In genomic region chr5:61408476-61409168, GRCh38 we compare ENCODE assay signal across 8 cellular contexts.
DNase-seq lines count a peak whose midpoint lies in the region; ATAC-seq and TF ChIP-seq lines count a peak whose summit lies in the region.

No MANE protein-coding gene starts in this region.

- peak; percentile 100 for ATAC-seq in HG02623 (IDR thresholded peaks at IDR 0.05; ENCODE audit: unreplicated experiment)
- peak; percentile 99 for ATAC-seq in stimulated activated naive CD8-positive, alpha-beta T cell treated with anti-CD3 and anti-CD28 coated beads, Interleukin-15, amount 100 ng/mL, for 72 hours

- intact Hi-C loops in activated naive CD4-positive, alpha-beta T cell treated with anti-CD3 and anti-CD28 coated beads for 36 hours (cut with micrococcal nuclease), result loop anchor here (1.0 to 5.0 kb wide), 12 partner anchors 76 to 1816 kb away; partner anchors contain the start of genes DEPDC1B, ERCC8, KIF2A and NDUFAF2

- H3K9me3 ChIP-seq in neural progenitor cell (ENCODE audit: low read depth), result no peaks in the 10 kb centered on the region

- no peaks in the 10 kb centered on the region for H3K27me3 Mint-ChIP-seq in activated naive CD4-positive, alpha-beta T cell treated with anti-CD3 and anti-CD28 coated beads for 36 hours (ENCODE audit: low read depth)
- peaks cover 3% of the 10 kb centered on the region for H3K27me3 Mint-ChIP-seq in neural progenitor cell (ENCODE audit: insufficient read depth, low read depth)
- no peaks in the 10 kb centered on the region for H3K27me3 Mint-ChIP-seq in stimulated activated naive CD8-positive, alpha-beta T cell treated with anti-CD3 and anti-CD28 coated beads, Interleukin-15, amount 100 ng/mL, for 72 hours

- peak overlapping the region; percentile 80 for H3K4me2 ChIP-seq in neural progenitor cell

- H3K36me3 ChIP-seq in GM06990 (ENCODE audit: control insufficient read depth, insufficient read depth, low read length) (no peaks in the 10 kb centered on the region), neural progenitor cell (no peaks in the 10 kb centered on the region)

- peaks cover 38% of the 10 kb centered on the region for H3K4me1 ChIP-seq in neural progenitor cell

- H3F3A ChIP-seq in neural progenitor cell (ENCODE audit: low read depth), result peaks cover 17% of the 10 kb centered on the region

- DNase-seq in GM06990 (ENCODE audit: extremely low read depth, insufficient read length), result peak; percentile 91
- peak; percentile 98 for DNase-seq in NCI-H1048 (lab: John Stamatoyannopoulos, UW)
- peak; percentile 92 for DNase-seq in SK-N-DZ (ENCODE audit: low spot score)
- peak; percentile 98 for DNase-seq in activated naive CD4-positive, alpha-beta T cell treated with anti-CD3 and anti-CD28 coated beads for 36 hours
- peak; percentile 98 for DNase-seq in foreskin melanocyte
- peak; percentile 98 for DNase-seq in neural progenitor cell (ENCODE audit: low spot score)
- DNase-seq in stimulated activated naive CD8-positive, alpha-beta T cell treated with anti-CD3 and anti-CD28 coated beads, Interleukin-15, amount 100 ng/mL, for 72 hours, result peak; percentile 87 to 97

- H3K9ac ChIP-seq in neural progenitor cell, result no peak overlapping the region

- peak overlapping the region; percentile 62 for H3K4me3 Mint-ChIP-seq in activated naive CD4-positive, alpha-beta T cell treated with anti-CD3 and anti-CD28 coated beads for 36 hours
- H3K4me3 Mint-ChIP-seq in neural progenitor cell, result peak overlapping the region; percentile 77
- peak overlapping the region; percentile 69 to 79 for H3K4me3 Mint-ChIP-seq in stimulated activated naive CD8-positive, alpha-beta T cell treated with anti-CD3 and anti-CD28 coated beads, Interleukin-15, amount 100 ng/mL, for 72 hours

- H3K4me1 Mint-ChIP-seq in activated naive CD4-positive, alpha-beta T cell treated with anti-CD3 and anti-CD28 coated beads for 36 hours (ENCODE audit: low read depth), result peaks cover 34% of the 10 kb centered on the region
- H3K4me1 Mint-ChIP-seq in neural progenitor cell, result peaks cover 47% of the 10 kb centered on the region
- H3K4me1 Mint-ChIP-seq in stimulated activated naive CD8-positive, alpha-beta T cell treated with anti-CD3 and anti-CD28 coated beads, Interleukin-15, amount 100 ng/mL, for 72 hours, result peaks cover 34% of the 10 kb centered on the region

- no peak overlapping the region for H2AFZ ChIP-seq in neural progenitor cell (replicated peaks)

- peaks cover 94% of the 10 kb centered on the region for H3K79me2 ChIP-seq in neural progenitor cell (ENCODE audit: low read depth)

- no peak overlapping the region for H3K27ac Mint-ChIP-seq in activated naive CD4-positive, alpha-beta T cell treated with anti-CD3 and anti-CD28 coated beads for 36 hours
- peak overlapping the region; percentile 20 for H3K27ac Mint-ChIP-seq in neural progenitor cell
- H3K27ac Mint-ChIP-seq in stimulated activated naive CD8-positive, alpha-beta T cell treated with anti-CD3 and anti-CD28 coated beads, Interleukin-15, amount 100 ng/mL, for 72 hours, result peak overlapping the region in 1 of 2 donors; percentile 60

- H4K20me1 ChIP-seq in neural progenitor cell (ENCODE audit: low read depth), result peaks cover 86% of the 10 kb centered on the region

- CTCF ChIA-PET in activated naive CD4-positive, alpha-beta T cell treated with anti-CD3 and anti-CD28 coated beads for 36 hours (lab: Charles Lee), result no interaction called here

- no peaks in the 10 kb centered on the region for H3K36me3 Mint-ChIP-seq in activated naive CD4-positive, alpha-beta T cell treated with anti-CD3 and anti-CD28 coated beads for 36 hours (ENCODE audit: low read depth)
- H3K36me3 Mint-ChIP-seq in neural progenitor cell, result peaks cover 17% of the 10 kb centered on the region

- H3K4me3 ChIP-seq in GM06990 (replicated peaks; ENCODE audit: low read depth, low read length) (peak overlapping the region; percentile 12), neural progenitor cell (peak overlapping the region; percentile 45)

- H3K9me3 Mint-ChIP-seq in activated naive CD4-positive, alpha-beta T cell treated with anti-CD3 and anti-CD28 coated beads for 36 hours, result no peaks in the 10 kb centered on the region
- peaks cover 5% of the 10 kb centered on the region for H3K9me3 Mint-ChIP-seq in neural progenitor cell
- no peaks in the 10 kb centered on the region for H3K9me3 Mint-ChIP-seq in stimulated activated naive CD8-positive, alpha-beta T cell treated with anti-CD3 and anti-CD28 coated beads, Interleukin-15, amount 100 ng/mL, for 72 hours

- no peak for TF ChIP-seq CTCF in GM06990 (IDR thresholded peaks at IDR 0.05; ENCODE audit: insufficient read depth, low read length, poor library complexity, severe bottlenecking)
- TF ChIP-seq CTCF in neural progenitor cell (IDR thresholded peaks at IDR 0.05), result no peak

- H3K27ac ChIP-seq in neural progenitor cell, result peak overlapping the region; percentile 56

- H3K27me3 ChIP-seq in GM06990 (replicated peaks; ENCODE audit: control insufficient read depth, insufficient read depth, low read length) (no peaks in the 10 kb centered on the region; the same call in 1 of the 2 replicates), neural progenitor cell (no peaks in the 10 kb centered on the region)

Comparison
In these comparisons a context has a peak if more than half of its experiments do, and no peak if none do; other contexts are left out.
1. Peak in every context shown above with its lines: DNase-seq, ATAC-seq, H3K4me3 ChIP-seq and H3K27ac ChIP-seq.